In the genomic region with DNA sequence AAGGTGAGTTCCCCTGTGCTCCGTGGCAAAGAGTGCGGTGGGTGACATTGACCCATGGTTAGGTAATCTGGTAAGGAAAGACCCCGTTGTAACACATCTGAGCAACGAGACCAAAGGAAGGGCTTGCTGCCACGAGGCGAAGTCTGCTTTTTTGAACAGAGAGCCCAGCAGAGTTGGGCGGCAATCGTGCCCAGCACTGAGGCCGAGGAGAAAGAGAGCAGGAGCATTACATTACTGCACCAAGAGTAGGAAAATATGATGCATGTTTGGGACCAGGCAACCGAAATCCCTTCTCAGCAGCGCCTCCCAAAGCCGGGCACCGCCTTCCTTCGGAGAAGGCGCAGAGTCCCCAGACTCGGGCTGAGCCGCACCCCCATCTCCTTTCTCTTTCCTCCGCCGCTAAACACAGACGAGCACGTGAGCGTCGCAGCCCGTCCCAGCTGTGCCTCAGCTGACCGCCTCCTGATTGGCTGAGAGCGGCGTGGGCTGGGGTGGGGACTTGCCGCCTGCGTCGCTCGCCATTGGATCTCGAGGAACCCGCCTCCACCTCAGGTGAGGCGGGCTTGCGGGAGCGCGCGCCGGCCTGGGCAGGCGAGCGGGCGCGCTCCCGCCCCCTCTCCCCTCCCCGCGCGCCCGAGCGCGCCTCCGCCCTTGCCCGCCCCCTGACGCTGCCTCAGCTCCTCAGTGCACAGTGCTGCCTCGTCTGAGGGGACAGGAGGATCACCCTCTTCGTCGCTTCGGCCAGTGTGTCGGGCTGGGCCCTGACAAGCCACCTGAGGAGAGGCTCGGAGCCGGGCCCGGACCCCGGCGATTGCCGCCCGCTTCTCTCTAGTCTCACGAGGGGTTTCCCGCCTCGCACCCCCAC, we compare ENCODE assay signal across 1 cellular context.
A peak's percentile ranks its signal among the peaks of the same experiment; 100 is the strongest.
TF ChIP-seq lines count a peak whose summit lies in the region.

A gene (plus strand): TSS at position 684 of the 865 bp plus-strand sequence. CDS start 292 bp downstream, outside the sequence.

TF ChIP-seq in K562, 482 proteins besides CTCF, POLR2A, EP300 and RAD21 (continued from another document):
- TF ChIP-seq, protein P1, sequence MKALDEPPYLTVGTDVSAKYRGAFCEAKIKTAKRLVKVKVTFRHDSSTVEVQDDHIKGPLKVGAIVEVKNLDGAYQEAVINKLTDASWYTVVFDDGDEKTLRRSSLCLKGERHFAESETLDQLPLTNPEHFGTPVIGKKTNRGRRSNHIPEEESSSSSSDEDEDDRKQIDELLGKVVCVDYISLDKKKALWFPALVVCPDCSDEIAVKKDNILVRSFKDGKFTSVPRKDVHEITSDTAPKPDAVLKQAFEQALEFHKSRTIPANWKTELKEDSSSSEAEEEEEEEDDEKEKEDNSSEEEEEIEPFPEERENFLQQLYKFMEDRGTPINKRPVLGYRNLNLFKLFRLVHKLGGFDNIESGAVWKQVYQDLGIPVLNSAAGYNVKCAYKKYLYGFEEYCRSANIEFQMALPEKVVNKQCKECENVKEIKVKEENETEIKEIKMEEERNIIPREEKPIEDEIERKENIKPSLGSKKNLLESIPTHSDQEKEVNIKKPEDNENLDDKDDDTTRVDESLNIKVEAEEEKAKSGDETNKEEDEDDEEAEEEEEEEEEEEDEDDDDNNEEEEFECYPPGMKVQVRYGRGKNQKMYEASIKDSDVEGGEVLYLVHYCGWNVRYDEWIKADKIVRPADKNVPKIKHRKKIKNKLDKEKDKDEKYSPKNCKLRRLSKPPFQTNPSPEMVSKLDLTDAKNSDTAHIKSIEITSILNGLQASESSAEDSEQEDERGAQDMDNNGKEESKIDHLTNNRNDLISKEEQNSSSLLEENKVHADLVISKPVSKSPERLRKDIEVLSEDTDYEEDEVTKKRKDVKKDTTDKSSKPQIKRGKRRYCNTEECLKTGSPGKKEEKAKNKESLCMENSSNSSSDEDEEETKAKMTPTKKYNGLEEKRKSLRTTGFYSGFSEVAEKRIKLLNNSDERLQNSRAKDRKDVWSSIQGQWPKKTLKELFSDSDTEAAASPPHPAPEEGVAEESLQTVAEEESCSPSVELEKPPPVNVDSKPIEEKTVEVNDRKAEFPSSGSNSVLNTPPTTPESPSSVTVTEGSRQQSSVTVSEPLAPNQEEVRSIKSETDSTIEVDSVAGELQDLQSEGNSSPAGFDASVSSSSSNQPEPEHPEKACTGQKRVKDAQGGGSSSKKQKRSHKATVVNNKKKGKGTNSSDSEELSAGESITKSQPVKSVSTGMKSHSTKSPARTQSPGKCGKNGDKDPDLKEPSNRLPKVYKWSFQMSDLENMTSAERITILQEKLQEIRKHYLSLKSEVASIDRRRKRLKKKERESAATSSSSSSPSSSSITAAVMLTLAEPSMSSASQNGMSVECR (CRISPR knock-in tag; IDR thresholded peaks at IDR 0.05) = peak; percentile 93
- no peak for TF ChIP-seq CREB1 (IDR thresholded peaks at IDR 0.05)
- TF ChIP-seq CREB1 (CRISPR knock-in tag; IDR thresholded peaks at IDR 0.05) = peak; percentile 42; the same call in 1 of the 2 replicates
- TF ChIP-seq ATF7 (IDR thresholded peaks at IDR 0.05) = peak; percentile 64
- TF ChIP-seq, protein P2, sequence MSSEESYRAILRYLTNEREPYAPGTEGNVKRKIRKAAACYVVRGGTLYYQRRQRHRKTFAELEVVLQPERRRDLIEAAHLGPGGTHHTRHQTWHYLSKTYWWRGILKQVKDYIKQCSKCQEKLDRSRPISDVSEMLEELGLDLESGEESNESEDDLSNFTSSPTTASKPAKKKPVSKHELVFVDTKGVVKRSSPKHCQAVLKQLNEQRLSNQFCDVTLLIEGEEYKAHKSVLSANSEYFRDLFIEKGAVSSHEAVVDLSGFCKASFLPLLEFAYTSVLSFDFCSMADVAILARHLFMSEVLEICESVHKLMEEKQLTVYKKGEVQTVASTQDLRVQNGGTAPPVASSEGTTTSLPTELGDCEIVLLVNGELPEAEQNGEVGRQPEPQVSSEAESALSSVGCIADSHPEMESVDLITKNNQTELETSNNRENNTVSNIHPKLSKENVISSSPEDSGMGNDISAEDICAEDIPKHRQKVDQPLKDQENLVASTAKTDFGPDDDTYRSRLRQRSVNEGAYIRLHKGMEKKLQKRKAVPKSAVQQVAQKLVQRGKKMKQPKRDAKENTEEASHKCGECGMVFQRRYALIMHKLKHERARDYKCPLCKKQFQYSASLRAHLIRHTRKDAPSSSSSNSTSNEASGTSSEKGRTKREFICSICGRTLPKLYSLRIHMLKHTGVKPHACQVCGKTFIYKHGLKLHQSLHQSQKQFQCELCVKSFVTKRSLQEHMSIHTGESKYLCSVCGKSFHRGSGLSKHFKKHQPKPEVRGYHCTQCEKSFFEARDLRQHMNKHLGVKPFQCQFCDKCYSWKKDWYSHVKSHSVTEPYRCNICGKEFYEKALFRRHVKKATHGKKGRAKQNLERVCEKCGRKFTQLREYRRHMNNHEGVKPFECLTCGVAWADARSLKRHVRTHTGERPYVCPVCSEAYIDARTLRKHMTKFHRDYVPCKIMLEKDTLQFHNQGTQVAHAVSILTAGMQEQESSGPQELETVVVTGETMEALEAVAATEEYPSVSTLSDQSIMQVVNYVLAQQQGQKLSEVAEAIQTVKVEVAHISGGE (CRISPR knock-in tag; IDR thresholded peaks at IDR 0.05) = peak in 1 of 3 experiments; percentile 48; a peak in 1 of 6 replicates
- TF ChIP-seq CCNT2 (IDR thresholded peaks at IDR 0.05; ENCODE audit: borderline replicate concordance, extremely low read depth, insufficient read length, low read depth, low read length) = peak; percentile 82
- TF ChIP-seq, protein P3, sequence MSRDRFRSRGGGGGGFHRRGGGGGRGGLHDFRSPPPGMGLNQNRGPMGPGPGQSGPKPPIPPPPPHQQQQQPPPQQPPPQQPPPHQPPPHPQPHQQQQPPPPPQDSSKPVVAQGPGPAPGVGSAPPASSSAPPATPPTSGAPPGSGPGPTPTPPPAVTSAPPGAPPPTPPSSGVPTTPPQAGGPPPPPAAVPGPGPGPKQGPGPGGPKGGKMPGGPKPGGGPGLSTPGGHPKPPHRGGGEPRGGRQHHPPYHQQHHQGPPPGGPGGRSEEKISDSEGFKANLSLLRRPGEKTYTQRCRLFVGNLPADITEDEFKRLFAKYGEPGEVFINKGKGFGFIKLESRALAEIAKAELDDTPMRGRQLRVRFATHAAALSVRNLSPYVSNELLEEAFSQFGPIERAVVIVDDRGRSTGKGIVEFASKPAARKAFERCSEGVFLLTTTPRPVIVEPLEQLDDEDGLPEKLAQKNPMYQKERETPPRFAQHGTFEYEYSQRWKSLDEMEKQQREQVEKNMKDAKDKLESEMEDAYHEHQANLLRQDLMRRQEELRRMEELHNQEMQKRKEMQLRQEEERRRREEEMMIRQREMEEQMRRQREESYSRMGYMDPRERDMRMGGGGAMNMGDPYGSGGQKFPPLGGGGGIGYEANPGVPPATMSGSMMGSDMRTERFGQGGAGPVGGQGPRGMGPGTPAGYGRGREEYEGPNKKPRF (IDR thresholded peaks at IDR 0.05; ENCODE audit: low read depth, low read length) = no peak
- TF ChIP-seq, protein P4, sequence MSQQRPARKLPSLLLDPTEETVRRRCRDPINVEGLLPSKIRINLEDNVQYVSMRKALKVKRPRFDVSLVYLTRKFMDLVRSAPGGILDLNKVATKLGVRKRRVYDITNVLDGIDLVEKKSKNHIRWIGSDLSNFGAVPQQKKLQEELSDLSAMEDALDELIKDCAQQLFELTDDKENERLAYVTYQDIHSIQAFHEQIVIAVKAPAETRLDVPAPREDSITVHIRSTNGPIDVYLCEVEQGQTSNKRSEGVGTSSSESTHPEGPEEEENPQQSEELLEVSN (IDR thresholded peaks at IDR 0.05; ENCODE audit: borderline replicate concordance in 1 of 2, extremely low read depth in 1 of 2, insufficient read depth in 1 of 2, insufficient read length in 1 of 2, low read depth in 1 of 2, low read length in 1 of 2, poor library complexity in 1 of 2, severe bottlenecking in 1 of 2) = peak; percentile 73 to 77
- TF ChIP-seq, protein P5, sequence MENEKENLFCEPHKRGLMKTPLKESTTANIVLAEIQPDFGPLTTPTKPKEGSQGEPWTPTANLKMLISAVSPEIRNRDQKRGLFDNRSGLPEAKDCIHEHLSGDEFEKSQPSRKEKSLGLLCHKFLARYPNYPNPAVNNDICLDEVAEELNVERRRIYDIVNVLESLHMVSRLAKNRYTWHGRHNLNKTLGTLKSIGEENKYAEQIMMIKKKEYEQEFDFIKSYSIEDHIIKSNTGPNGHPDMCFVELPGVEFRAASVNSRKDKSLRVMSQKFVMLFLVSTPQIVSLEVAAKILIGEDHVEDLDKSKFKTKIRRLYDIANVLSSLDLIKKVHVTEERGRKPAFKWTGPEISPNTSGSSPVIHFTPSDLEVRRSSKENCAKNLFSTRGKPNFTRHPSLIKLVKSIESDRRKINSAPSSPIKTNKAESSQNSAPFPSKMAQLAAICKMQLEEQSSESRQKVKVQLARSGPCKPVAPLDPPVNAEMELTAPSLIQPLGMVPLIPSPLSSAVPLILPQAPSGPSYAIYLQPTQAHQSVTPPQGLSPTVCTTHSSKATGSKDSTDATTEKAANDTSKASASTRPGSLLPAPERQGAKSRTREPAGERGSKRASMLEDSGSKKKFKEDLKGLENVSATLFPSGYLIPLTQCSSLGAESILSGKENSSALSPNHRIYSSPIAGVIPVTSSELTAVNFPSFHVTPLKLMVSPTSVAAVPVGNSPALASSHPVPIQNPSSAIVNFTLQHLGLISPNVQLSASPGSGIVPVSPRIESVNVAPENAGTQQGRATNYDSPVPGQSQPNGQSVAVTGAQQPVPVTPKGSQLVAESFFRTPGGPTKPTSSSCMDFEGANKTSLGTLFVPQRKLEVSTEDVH (IDR thresholded peaks at IDR 0.05; ENCODE audit: low read depth, partially characterized antibody) = no peak
- peak; percentile 19; the same call in 1 of the 2 replicates for TF ChIP-seq JUND (IDR thresholded peaks at IDR 0.05; ENCODE audit: borderline replicate concordance, low read depth, low read length)
- peak; percentile 49; the same call in 1 of the 3 replicates for TF ChIP-seq JUND (tag; IDR thresholded peaks at IDR 0.05; ENCODE audit: borderline replicate concordance, low read depth, low read length)
- TF ChIP-seq, protein P6, sequence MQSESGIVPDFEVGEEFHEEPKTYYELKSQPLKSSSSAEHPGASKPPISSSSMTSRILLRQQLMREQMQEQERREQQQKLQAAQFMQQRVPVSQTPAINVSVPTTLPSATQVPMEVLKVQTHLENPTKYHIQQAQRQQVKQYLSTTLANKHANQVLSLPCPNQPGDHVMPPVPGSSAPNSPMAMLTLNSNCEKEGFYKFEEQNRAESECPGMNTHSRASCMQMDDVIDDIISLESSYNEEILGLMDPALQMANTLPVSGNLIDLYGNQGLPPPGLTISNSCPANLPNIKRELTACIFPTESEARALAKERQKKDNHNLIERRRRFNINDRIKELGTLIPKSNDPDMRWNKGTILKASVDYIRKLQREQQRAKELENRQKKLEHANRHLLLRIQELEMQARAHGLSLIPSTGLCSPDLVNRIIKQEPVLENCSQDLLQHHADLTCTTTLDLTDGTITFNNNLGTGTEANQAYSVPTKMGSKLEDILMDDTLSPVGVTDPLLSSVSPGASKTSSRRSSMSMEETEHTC (IDR thresholded peaks at IDR 0.05) = peak; percentile 72; the same call in 1 of the 2 replicates
- TF ChIP-seq SAP30 (IDR thresholded peaks at IDR 0.05; ENCODE audit: borderline replicate concordance, insufficient read depth, low read depth, low read length, poor library complexity, severe bottlenecking) = peak; percentile 66
- no peak for TF ChIP-seq NCOA2 (IDR thresholded peaks at IDR 0.05; ENCODE audit: partially characterized antibody in 2 of 2)
- TF ChIP-seq TBP (optimal IDR thresholded peaks at IDR 0.05; ENCODE audit: low read depth, low read length) = peak; percentile 91
- 0 out of 2 replicates have a peak, but pooled peaks have one; percentile 50 for TF ChIP-seq HDAC2 (IDR thresholded peaks at IDR 0.05)
- peak; percentile 58 to 92 for TF ChIP-seq MAZ (CRISPR knock-in tag; conservative IDR thresholded peaks at IDR 0.05 in 1 of 2, IDR thresholded peaks at IDR 0.05 in 1 of 2)
- TF ChIP-seq TBL1XR1 (IDR thresholded peaks at IDR 0.05; ENCODE audit: low read length in 2 of 2) = 0 out of 4 replicates have a peak, but pooled peaks of 1 of the 2 experiments have one; percentile 11
- no peak for TF ChIP-seq ZFP30 (CRISPR knock-in tag; IDR thresholded peaks at IDR 0.05; ENCODE audit: borderline replicate concordance)
- TF ChIP-seq, protein P7, sequence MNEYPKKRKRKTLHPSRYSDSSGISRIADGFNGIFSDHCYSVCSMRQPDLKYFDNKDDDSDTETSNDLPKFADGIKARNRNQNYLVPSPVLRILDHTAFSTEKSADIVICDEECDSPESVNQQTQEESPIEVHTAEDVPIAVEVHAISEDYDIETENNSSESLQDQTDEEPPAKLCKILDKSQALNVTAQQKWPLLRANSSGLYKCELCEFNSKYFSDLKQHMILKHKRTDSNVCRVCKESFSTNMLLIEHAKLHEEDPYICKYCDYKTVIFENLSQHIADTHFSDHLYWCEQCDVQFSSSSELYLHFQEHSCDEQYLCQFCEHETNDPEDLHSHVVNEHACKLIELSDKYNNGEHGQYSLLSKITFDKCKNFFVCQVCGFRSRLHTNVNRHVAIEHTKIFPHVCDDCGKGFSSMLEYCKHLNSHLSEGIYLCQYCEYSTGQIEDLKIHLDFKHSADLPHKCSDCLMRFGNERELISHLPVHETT (CRISPR knock-in tag; conservative IDR thresholded peaks at IDR 0.05 in 1 of 2, IDR thresholded peaks at IDR 0.05 in 1 of 2) = 0 out of 4 replicates have a peak, but pooled peaks of 1 of the 2 experiments have one; percentile 17
- peak; percentile 86 for TF ChIP-seq CXXC5 (CRISPR knock-in tag; IDR thresholded peaks at IDR 0.05)
- no peak for TF ChIP-seq MEF2A (IDR thresholded peaks at IDR 0.05; ENCODE audit: control insufficient read depth, low read depth, low read length)
- no peak for TF ChIP-seq ZNF583 (CRISPR knock-in tag; IDR thresholded peaks at IDR 0.05)
- no peak for TF ChIP-seq CEBPB (tag; IDR thresholded peaks at IDR 0.05)
- TF ChIP-seq, protein P8, sequence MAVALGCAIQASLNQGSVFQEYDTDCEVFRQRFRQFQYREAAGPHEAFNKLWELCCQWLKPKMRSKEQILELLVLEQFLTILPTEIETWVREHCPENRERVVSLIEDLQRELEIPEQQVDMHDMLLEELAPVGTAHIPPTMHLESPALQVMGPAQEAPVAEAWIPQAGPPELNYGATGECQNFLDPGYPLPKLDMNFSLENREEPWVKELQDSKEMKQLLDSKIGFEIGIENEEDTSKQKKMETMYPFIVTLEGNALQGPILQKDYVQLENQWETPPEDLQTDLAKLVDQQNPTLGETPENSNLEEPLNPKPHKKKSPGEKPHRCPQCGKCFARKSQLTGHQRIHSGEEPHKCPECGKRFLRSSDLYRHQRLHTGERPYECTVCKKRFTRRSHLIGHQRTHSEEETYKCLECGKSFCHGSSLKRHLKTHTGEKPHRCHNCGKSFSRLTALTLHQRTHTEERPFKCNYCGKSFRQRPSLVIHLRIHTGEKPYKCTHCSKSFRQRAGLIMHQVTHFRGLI (CRISPR knock-in tag; IDR thresholded peaks at IDR 0.05) = no peak
- peak; percentile 60 for TF ChIP-seq FOS (IDR thresholded peaks at IDR 0.05; ENCODE audit: extremely low read depth, insufficient read length)
- TF ChIP-seq POLR2G (IDR thresholded peaks at IDR 0.05; ENCODE audit: low read depth, low read length) = peak; percentile 96
- peak; percentile 38 for TF ChIP-seq FOSL1 (tag; conservative IDR thresholded peaks at IDR 0.05)
TF ChIP-seq in K562: peak in this region for 91.
